7 cellular contexts compared by ENCODE assay signal in genomic region chr2:207625014-207625755, GRCh38. TPM values are rescaled to one million over a fixed set of nuclear protein-coding genes. Genes with fewer than 3 reads are reported as not detected.
DNase-seq lines count a peak whose midpoint lies in the region; ATAC-seq, FAIRE-seq and TF ChIP-seq lines count a peak whose summit lies in the region.

METTL21A (minus strand) TSS chr2:207625394; CDS start chr2:207624375, 1,019 bp downstream.

- H2AFZ ChIP-seq in astrocyte (ENCODE audit: low read depth, low read length) (peak within 1 kb of the TSS; percentile 92), hepatocyte (peak within 1 kb of the TSS; percentile 86)

- H3K9me2 ChIP-seq in hepatocyte (replicated peaks; ENCODE audit: insufficient read depth): no peaks in the 10 kb centered on the region

- H3K27me3 Mint-ChIP-seq in astrocyte (ENCODE audit: low read depth, unreplicated experiment): peaks cover 3% of the 10 kb centered on the region

- H3K4me3 Mint-ChIP-seq in astrocyte (ENCODE audit: unreplicated experiment): peak within 1 kb of the TSS; percentile 92

- no peaks in the 10 kb centered on the region for H3K36me3 Mint-ChIP-seq in astrocyte (ENCODE audit: low read depth, unreplicated experiment)

- FAIRE-seq in astrocyte (lab: Jason Lieb, UNC): no peak

- H4K20me1 ChIP-seq in astrocyte (ENCODE audit: insufficient read depth, low read length) (no peaks in the 10 kb centered on the region), hepatocyte (ENCODE audit: insufficient read depth, poor library complexity, severe bottlenecking) (no peaks in the 10 kb centered on the region)

- H3K4me1 Mint-ChIP-seq in astrocyte (ENCODE audit: low read depth, unreplicated experiment): peaks cover 5% of the 10 kb centered on the region

- TF ChIP-seq CTCF in astrocyte (IDR thresholded peaks at IDR 0.05; ENCODE audit: insufficient read depth, low read depth, low read length) (peak; percentile 8), hepatocyte (IDR thresholded peaks at IDR 0.05; ENCODE audit: poor library complexity) (no peak), retinal pigment epithelial cell (conservative IDR thresholded peaks at IDR 0.05; ENCODE audit: low read depth, low read length) (peak; percentile 47)

- peak within 1 kb of the TSS; percentile 81 for H3K4me3 ChIP-seq in astrocyte (ENCODE audit: insufficient read depth, low read depth, low read length)
- H3K4me3 ChIP-seq in hepatocyte: peak within 1 kb of the TSS; percentile 77
- peak within 1 kb of the TSS; percentile 83 for H3K4me3 ChIP-seq in retinal pigment epithelial cell (ENCODE audit: low read length)

- no peaks in the 10 kb centered on the region for H3K9me3 Mint-ChIP-seq in astrocyte (ENCODE audit: unreplicated experiment)

- H3K9me3 ChIP-seq in astrocyte (ENCODE audit: insufficient read depth, low read depth, low read length): no peaks in the 10 kb centered on the region
- no peaks in the 10 kb centered on the region for H3K9me3 ChIP-seq in hepatocyte (ENCODE audit: low read depth)

- H3K79me2 ChIP-seq in astrocyte (ENCODE audit: insufficient read depth, low read length) (peaks cover 6% of the 10 kb centered on the region), hepatocyte (peaks cover 13% of the 10 kb centered on the region)

- DNase-seq in NCI-H2029 treated with DMSO at 0.1 percent for 48 hours (lab: John Stamatoyannopoulos, UW) (peak; percentile 44), T-helper 22 cell (ENCODE audit: low read depth) (peak; percentile 94), astrocyte (ENCODE audit: low read depth) (peak; percentile 68), hepatocyte (ENCODE audit: low spot score) (peak; percentile 95), retinal pigment epithelial cell (ENCODE audit: low read depth) (no peak)

- H3K36me3 ChIP-seq in astrocyte (ENCODE audit: insufficient read depth, low read length): no peaks in the 10 kb centered on the region
- H3K36me3 ChIP-seq in hepatocyte (replicated peaks; ENCODE audit: insufficient read depth, low read depth): no peaks in the 10 kb centered on the region

- H3K4me1 ChIP-seq in astrocyte (ENCODE audit: insufficient read depth, low read length) (peaks cover 11% of the 10 kb centered on the region), hepatocyte (ENCODE audit: insufficient read depth) (peaks cover 7% of the 10 kb centered on the region)

- under 1% methylated on average over 72 of the region's 79 CpGs for WGBS in hepatocyte (ENCODE audit: low lambda C conversion rate, missing lambda C conversion rate)

- H3K4me2 ChIP-seq in astrocyte (ENCODE audit: low read length) (peak within 1 kb of the TSS; percentile 99), hepatocyte (peak within 1 kb of the TSS; percentile 97)

- no peaks in the 10 kb centered on the region for H3K27me3 ChIP-seq in astrocyte (ENCODE audit: insufficient read depth, low read length)
- no peaks in the 10 kb centered on the region for H3K27me3 ChIP-seq in hepatocyte

- peak within 1 kb of the TSS; percentile 87 for H3K27ac Mint-ChIP-seq in astrocyte (ENCODE audit: unreplicated experiment)

- H3K27ac ChIP-seq in astrocyte (ENCODE audit: low read depth, low read length): peak within 1 kb of the TSS; percentile 86
- peak within 1 kb of the TSS; percentile 98 for H3K27ac ChIP-seq in hepatocyte

- ATAC-seq in GM18508 (IDR thresholded peaks at IDR 0.05; ENCODE audit: insufficient read depth, unreplicated experiment) (peak; percentile 34), HG02973 (IDR thresholded peaks at IDR 0.05; ENCODE audit: unreplicated experiment) (peak; percentile 55)

- H3K9ac ChIP-seq in astrocyte (ENCODE audit: low read length): peak within 1 kb of the TSS; percentile 90

RNA-seq across cellular contexts. Expression of gene METTL21A, which starts in this region (rescaled TPM):
- 16.1 and 16.8 TPM in 2 replicates for total RNA-seq in astrocyte
- total RNA-seq in hepatocyte: 34.6 and 37.4 TPM in 2 replicates
- polyA plus RNA-seq in hepatocyte: 26.9 and 27.2 TPM in 2 replicates
